In genomic region chr17:34198519-34198918, GRCh38 we compare ENCODE assay signal across 23 cellular contexts. TPM values are rescaled to one million over a fixed set of nuclear protein-coding genes. Genes with fewer than 3 reads are reported as not detected.
"Had no signal": no experiment of that assay in that cellular context is flagged by ENCODE, and none has a peak within 500 bp of the region (broad histone marks: within the 10 kb centered on the region; RNA-seq: fewer than 3 reads in every experiment).

No MANE protein-coding gene starts in this region.

- H3K9me3 ChIP-seq: SJSA1 had no signal

- DNase-seq: IMR-90, Kasumi-1, MV-4-11, NCI-H1048, NCI-H1105 treated with DMSO at 0.1 percent for 48 hours, NCI-H1417 treated with DMSO at 0.1 percent for 48 hours, NCI-H146, NCI-H1694 treated with DMSO at 0.1 percent for 48 hours, NCI-H1930, NCI-H2081, NCI-H2107, NCI-H2227 treated with DMSO at 0.1 percent for 48 hours, NCI-H510A, NCI-H524 treated with DMSO at 0.1 percent for 48 hours, NCI-H69, NCI-H774, Right ventricle myocardium superior, RPMI8226, SIG-M5 had no signal

- H3K27ac ChIP-seq: KMS-11, SJSA1, SK-N-MC had no signal

- H3K9ac ChIP-seq: KMS-11 had no signal

- H3K27me3 ChIP-seq: SJSA1 had no signal

- H3K4me1 ChIP-seq: SJSA1 had no signal

- H3K36me3 ChIP-seq: SJSA1 had no signal

- ATAC-seq: HepG2 had no signal

- H3K4me3 ChIP-seq: SJSA1, SK-N-MC had no signal

- H3K4me2 ChIP-seq: KMS-11 had no signal

RNA-seq across cellular contexts. Expression of gene CCL2, which starts 56.6 kb away (rescaled TPM):
- total RNA-seq: HepG2 had no signal
- polyA plus RNA-seq: HepG2 had no signal
